8 cellular contexts compared by ENCODE assay signal in the genomic region with DNA sequence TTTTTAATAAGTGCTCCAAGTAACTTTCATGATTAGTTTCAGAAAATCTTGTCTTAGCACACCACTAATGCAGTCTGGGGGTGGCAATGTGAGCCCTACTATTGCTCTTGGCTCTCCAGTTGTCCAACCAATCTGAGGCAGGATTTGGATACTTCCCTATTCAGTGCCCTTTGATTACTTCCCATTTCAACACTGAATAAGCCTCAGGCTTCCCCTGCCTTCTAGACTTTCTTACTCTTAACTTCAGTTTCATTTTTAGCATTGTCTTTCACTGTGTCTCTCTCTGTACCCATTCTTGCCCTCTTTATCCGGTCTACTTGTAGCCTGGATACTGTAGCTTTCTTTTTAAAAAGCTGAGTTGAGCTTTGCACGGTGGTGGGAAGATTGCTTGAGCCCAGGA.
DNase-seq lines count a peak whose midpoint lies in the region; ATAC-seq and TF ChIP-seq lines count a peak whose summit lies in the region.

No MANE protein-coding gene starts in this region.

- H3K27me3 ChIP-seq in gastrocnemius medialis: no peaks in the 10 kb centered on the region
- H3K27me3 ChIP-seq in effector memory CD4-positive, alpha-beta T cell (replicated peaks; ENCODE audit: control insufficient read depth, insufficient read depth, low read length, poor library complexity, severe bottlenecking): no peaks in the 10 kb centered on the region

- in situ Hi-C loops in KBM-7 (cut with MboI; ENCODE audit: low pct_unique_long_range_greater_than_20kb, low sequenced_read_pairs): no loop called here
- in situ Hi-C loops in gastrocnemius medialis (cut with MboI; ENCODE audit: low sequenced_read_pairs in 4 of 4): no loop called here

- no peaks in the 10 kb centered on the region for H3K4me1 ChIP-seq in gastrocnemius medialis
- H3K4me1 ChIP-seq in effector memory CD4-positive, alpha-beta T cell (ENCODE audit: control insufficient read depth, insufficient read depth, low read length, poor library complexity, severe bottlenecking): no peaks in the 10 kb centered on the region

- DNase-seq in KBM-7 (peak; percentile 75), globus pallidus (ENCODE audit: low spot score) (peak; percentile 41), gastrocnemius medialis (no peak), NCI-H1436 (lab: John Stamatoyannopoulos, UW) (no peak), NCI-H2171 (lab: John Stamatoyannopoulos, UW) (no peak)
- no peak for DNase-seq in effector memory CD4-positive, alpha-beta T cell

- intact Hi-C loops in gastrocnemius medialis (cut with DNase I; ENCODE audit: low total_unique reads): no loop called here

- H3K9me3 ChIP-seq in gastrocnemius medialis: no peaks in the 10 kb centered on the region
- H3K9me3 ChIP-seq in effector memory CD4-positive, alpha-beta T cell (ENCODE audit: control insufficient read depth, low read length): no peaks in the 10 kb centered on the region

- TF ChIP-seq CTCF in gastrocnemius medialis (IDR thresholded peaks at IDR 0.05 in 4 of 5, conservative IDR thresholded peaks at IDR 0.05 in 1 of 5): no peak

- H3K4me3 ChIP-seq in gastrocnemius medialis: no peak overlapping the region
- no peak overlapping the region for H3K4me3 ChIP-seq in effector memory CD4-positive, alpha-beta T cell (ENCODE audit: insufficient read depth, low read depth, low read length, poor library complexity, severe bottlenecking)

- TF ChIP-seq POLR2A in gastrocnemius medialis (IDR thresholded peaks at IDR 0.05): no peak

- H3K36me3 ChIP-seq in gastrocnemius medialis: no peaks in the 10 kb centered on the region
- no peaks in the 10 kb centered on the region for H3K36me3 ChIP-seq in effector memory CD4-positive, alpha-beta T cell (ENCODE audit: control insufficient read depth, insufficient read depth, low read length)

- ATAC-seq in GM18502 (IDR thresholded peaks at IDR 0.05; ENCODE audit: poor library complexity, unreplicated experiment) (peak; percentile 97), GM21528 (IDR thresholded peaks at IDR 0.05; ENCODE audit: low FRiP score, unreplicated experiment) (peak; percentile 98), gastrocnemius medialis (no peak)

- H3K27ac ChIP-seq in gastrocnemius medialis: no peak overlapping the region
- no peak overlapping the region for H3K27ac ChIP-seq in effector memory CD4-positive, alpha-beta T cell (ENCODE audit: insufficient read depth, low read length, poor library complexity, severe bottlenecking)

Comparison
In these comparisons a context has a peak if more than half of its experiments do, and no peak if none do; other contexts are left out.
1. ATAC-seq: peak in GM18502 (single experiment) and GM21528 (single experiment); none in gastrocnemius medialis (0 of 2).
2. DNase-seq: peak in KBM-7 (single experiment) and globus pallidus (single experiment); none in gastrocnemius medialis (0 of 2), NCI-H1436 (single experiment), NCI-H2171 (single experiment) and effector memory CD4-positive, alpha-beta T cell (0 of 3).